Comparison of ENCODE assay signal across 18 cellular contexts in the genomic region with DNA sequence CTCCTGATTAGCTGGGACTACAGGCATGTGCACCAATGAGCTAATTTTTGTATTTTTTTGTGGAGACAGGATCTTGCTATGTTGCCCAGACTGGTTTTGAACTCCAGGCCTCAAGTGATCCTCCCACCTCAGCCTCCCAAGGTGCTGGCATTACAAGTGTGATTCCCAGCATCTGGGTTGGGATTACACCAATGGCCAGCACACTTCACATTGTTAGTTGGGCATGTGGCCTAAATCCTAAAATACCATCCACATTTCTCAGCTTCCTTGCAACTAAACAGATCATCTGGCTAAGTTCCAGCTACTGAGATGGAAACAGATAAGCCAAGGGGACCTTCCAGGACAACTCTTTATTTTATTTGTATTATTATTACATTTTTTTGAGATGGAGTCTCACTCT. TPM values are rescaled to one million over a fixed set of nuclear protein-coding genes. Genes with fewer than 3 reads are reported as not detected.
DNase-seq lines count a peak whose midpoint lies in the region; ATAC-seq and FAIRE-seq lines count a peak whose summit lies in the region.
"Had no signal": no experiment of that assay in that cellular context is flagged by ENCODE, and none has a peak within 500 bp of the region (broad histone marks: within the 10 kb centered on the region; RNA-seq: fewer than 3 reads in every experiment).

No MANE protein-coding gene starts in this region.

- no peak overlapping the region for H3K27ac ChIP-seq in mesenchymal stem cell (ENCODE audit: low read length, poor library complexity, severe bottlenecking)
- H3K27ac ChIP-seq: lower lobe of right lung, PC-9 had no signal

- ATAC-seq in HG02763 (IDR thresholded peaks at IDR 0.05; ENCODE audit: unreplicated experiment) = no peak
- ATAC-seq in stimulated activated naive CD8-positive, alpha-beta T cell treated with anti-CD3 and anti-CD28 coated beads, Interleukin-15, amount 100 ng/mL, for 72 hours = no peak
- ATAC-seq: lower lobe of right lung had no signal

- no peak overlapping the region for H3K14ac ChIP-seq in mesenchymal stem cell (ENCODE audit: low read length in 2 of 2)

- H3K23ac ChIP-seq in mesenchymal stem cell (ENCODE audit: low read length in 2 of 2) = no peak overlapping the region

- no peak overlapping the region for H3K9ac ChIP-seq in mesenchymal stem cell (ENCODE audit: low read length)

- peaks cover 66 to 75% of the 10 kb centered on the region in 2 experiments for H3K36me3 ChIP-seq in mesenchymal stem cell (ENCODE audit: control insufficient read depth in 1 of 2, insufficient read depth in 2 of 2, low read depth in 1 of 2, low read length in 2 of 2)
- H3K36me3 ChIP-seq: BE2C had no signal

- H4K8ac ChIP-seq in mesenchymal stem cell (ENCODE audit: low read length) = no peak overlapping the region

- FAIRE-seq in frontal cortex (lab: Jason Lieb, UNC) = no peak

- H3K27me3 ChIP-seq in mesenchymal stem cell (ENCODE audit: control insufficient read depth in 1 of 2, insufficient read depth in 1 of 2, low read length in 2 of 2) = no peaks in the 10 kb centered on the region
- H3K27me3 ChIP-seq: BE2C had no signal

- H2AFZ ChIP-seq in mesenchymal stem cell (ENCODE audit: low read depth, low read length) = no peak overlapping the region
- H2AFZ ChIP-seq: PC-9 had no signal

- DNase-seq in ELR (ENCODE audit: low read depth) (peak; percentile 78), RKO (ENCODE audit: low spot score) (peak; percentile 57), dermis blood vessel endothelial cell (peak; percentile 72), mesenchymal stem cell (peak; percentile 37), NCI-H1930 (lab: John Stamatoyannopoulos, UW) (no peak), frontal cortex (ENCODE audit: low spot score in 2 of 2) (no peak)
- DNase-seq in stimulated activated naive CD8-positive, alpha-beta T cell treated with anti-CD3 and anti-CD28 coated beads, Interleukin-15, amount 100 ng/mL, for 72 hours = no peak
- DNase-seq: activated B cell treated with CpG ODN at 0.5 μM for 24 hours; activated CD8-positive, alpha-beta memory T cell treated with anti-CD3 and anti-CD28 coated beads for 24 hours; anterior cingulate cortex; BE2C; foreskin melanocyte; lower lobe of right lung; NCI-H2107; NCI-H526 treated with DMSO at 0.1 percent for 48 hours; PC-9 had no signal

- no peak overlapping the region for H3K4me3 ChIP-seq in mesenchymal stem cell (ENCODE audit: insufficient read depth in 1 of 2, low read depth in 1 of 2, low read length in 2 of 2)
- H3K4me3 ChIP-seq: lower lobe of right lung, PC-9 had no signal

- peaks cover 2% of the 10 kb centered on the region for H3K4me1 ChIP-seq in mesenchymal stem cell (ENCODE audit: control insufficient read depth, insufficient read depth, low read depth, low read length)
- H3K4me1 ChIP-seq: BE2C, lower lobe of right lung had no signal

- H2AK5ac ChIP-seq in mesenchymal stem cell (ENCODE audit: low read length, severe bottlenecking) = no peak overlapping the region

- H2BK120ac ChIP-seq in mesenchymal stem cell (ENCODE audit: low read depth, low read length) = no peak overlapping the region

- no peak overlapping the region for H3K27ac Mint-ChIP-seq in stimulated activated naive CD8-positive, alpha-beta T cell treated with anti-CD3 and anti-CD28 coated beads, Interleukin-15, amount 100 ng/mL, for 72 hours
- H3K27ac Mint-ChIP-seq: activated B cell treated with CpG ODN at 0.5 μM for 24 hours, nephron had no signal

- H3K18ac ChIP-seq in mesenchymal stem cell (ENCODE audit: low read depth in 1 of 2, low read length in 2 of 2) = no peak overlapping the region

- no peak overlapping the region for H3K4ac ChIP-seq in mesenchymal stem cell (ENCODE audit: low read depth in 1 of 2, low read length in 2 of 2)

- no peaks in the 10 kb centered on the region for H3K9me3 ChIP-seq in mesenchymal stem cell (ENCODE audit: control insufficient read depth, low read length)
- H3K9me3 ChIP-seq: BE2C, lower lobe of right lung had no signal

- H2BK5ac ChIP-seq in mesenchymal stem cell (ENCODE audit: low read depth, low read length, poor library complexity, severe bottlenecking) = no peak overlapping the region

- H4K91ac ChIP-seq in mesenchymal stem cell (ENCODE audit: low read length) = no peak overlapping the region

- no peak overlapping the region for H2BK15ac ChIP-seq in mesenchymal stem cell (ENCODE audit: low read depth, poor library complexity, severe bottlenecking)

- peaks cover 5% of the 10 kb centered on the region for H3K4me1 Mint-ChIP-seq in stimulated activated naive CD8-positive, alpha-beta T cell treated with anti-CD3 and anti-CD28 coated beads, Interleukin-15, amount 100 ng/mL, for 72 hours
- H3K4me1 Mint-ChIP-seq: nephron had no signal

- H3K79me1 ChIP-seq in mesenchymal stem cell (replicated peaks; ENCODE audit: low read length, poor library complexity, severe bottlenecking) = peaks cover 6% of the 10 kb centered on the region

- no peaks in the 10 kb centered on the region for H3K9me3 Mint-ChIP-seq in stimulated activated naive CD8-positive, alpha-beta T cell treated with anti-CD3 and anti-CD28 coated beads, Interleukin-15, amount 100 ng/mL, for 72 hours
- H3K9me3 Mint-ChIP-seq: activated B cell treated with CpG ODN at 0.5 μM for 24 hours had no signal

- no peak overlapping the region for H2BK12ac ChIP-seq in mesenchymal stem cell (ENCODE audit: low read length in 2 of 2)

- no peak overlapping the region for H3K4me3 Mint-ChIP-seq in stimulated activated naive CD8-positive, alpha-beta T cell treated with anti-CD3 and anti-CD28 coated beads, Interleukin-15, amount 100 ng/mL, for 72 hours
- H3K4me3 Mint-ChIP-seq: nephron had no signal

- no peaks in the 10 kb centered on the region for H3K27me3 Mint-ChIP-seq in stimulated activated naive CD8-positive, alpha-beta T cell treated with anti-CD3 and anti-CD28 coated beads, Interleukin-15, amount 100 ng/mL, for 72 hours
- H3K27me3 Mint-ChIP-seq: activated B cell treated with CpG ODN at 0.5 μM for 24 hours had no signal

- H3K4me2 ChIP-seq in mesenchymal stem cell (ENCODE audit: low read length, poor library complexity, severe bottlenecking) = no peak overlapping the region
- H3K4me2 ChIP-seq: PC-9 had no signal

RNA-seq across cellular contexts. Expression of a gene that starts 9.9 kb away (rescaled TPM):
- total RNA-seq in dermis blood vessel endothelial cell (61.1 and 74.8 TPM in 2 replicates), frontal cortex (12.2 TPM)
- 10.8 TPM for polyA plus RNA-seq in mesenchymal stem cell (2013, experiment 1 of 2)
- 10.2 TPM for polyA plus RNA-seq in mesenchymal stem cell (2013, experiment 2 of 2)

RNA-seq across cellular contexts. Expression of a gene that starts 16.6 kb away (rescaled TPM):
- total RNA-seq in dermis blood vessel endothelial cell (not detected in 2 replicates), frontal cortex (under 0.01 TPM)
- not detected for polyA plus RNA-seq in mesenchymal stem cell (2013, experiment 1 of 2)
- not detected for polyA plus RNA-seq in mesenchymal stem cell (2013, experiment 2 of 2)
- total RNA-seq: PC-9 had no signal

RNA-seq across cellular contexts. Expression of a gene that starts 35.6 kb away (rescaled TPM):
- total RNA-seq in dermis blood vessel endothelial cell (26.8 and 30.0 TPM in 2 replicates), frontal cortex (17.9 TPM)
- 17.6 TPM for polyA plus RNA-seq in mesenchymal stem cell (2013, experiment 1 of 2)
- 17.4 TPM for polyA plus RNA-seq in mesenchymal stem cell (2013, experiment 2 of 2)

RNA-seq across cellular contexts. Expression of a gene that starts 36.9 kb away (rescaled TPM):
- total RNA-seq in dermis blood vessel endothelial cell = not detected in 2 replicates
- polyA plus RNA-seq in mesenchymal stem cell (2013, experiment 1 of 2) = 0.54 TPM
- polyA plus RNA-seq in mesenchymal stem cell (2013, experiment 2 of 2) = 0.42 TPM
- not detected for total RNA-seq in frontal cortex

RNA-seq across cellular contexts. Expression of a gene that starts 51.5 kb away (rescaled TPM):
- total RNA-seq in dermis blood vessel endothelial cell (9.4 and 13.0 TPM in 2 replicates), frontal cortex (10.6 TPM)
- 29.1 TPM for polyA plus RNA-seq in mesenchymal stem cell (2013, experiment 1 of 2)
- polyA plus RNA-seq in mesenchymal stem cell (2013, experiment 2 of 2) = 28.9 TPM

Comparison
In these comparisons a context has a peak if more than half of its experiments do, and no peak if none do; other contexts are left out.
1. DNase-seq: peak in ELR (single experiment), RKO (single experiment), dermis blood vessel endothelial cell (single experiment) and mesenchymal stem cell (single experiment); none in NCI-H1930 (0 of 2), stimulated activated naive CD8-positive, alpha-beta T cell treated with anti-CD3 and anti-CD28 coated beads, Interleukin-15, amount 100 ng/mL, for 72 hours (0 of 2) and frontal cortex (0 of 2).